15 cellular contexts compared by ENCODE assay signal in the genomic region with DNA sequence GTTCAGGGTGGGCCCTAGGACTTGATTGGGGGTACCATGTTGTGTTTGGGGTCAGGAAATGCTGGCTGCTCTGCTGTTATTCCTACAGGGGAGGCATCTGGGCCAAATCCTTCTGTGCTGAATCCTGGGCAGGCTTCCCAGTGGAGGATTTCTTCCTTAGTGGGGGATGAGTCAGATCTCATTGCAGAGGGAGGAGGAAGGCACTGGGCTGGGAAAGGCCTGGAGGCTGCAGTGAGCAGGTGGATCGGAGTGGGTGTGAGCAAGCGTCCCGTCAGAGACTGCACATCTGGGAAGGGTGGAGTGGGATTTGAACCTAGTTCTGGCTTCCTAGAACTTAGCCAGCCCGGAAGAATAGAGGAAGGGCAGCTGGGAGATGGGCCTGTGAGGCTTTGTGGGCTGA. TPM values are rescaled to one million over a fixed set of nuclear protein-coding genes. Genes with fewer than 3 reads are reported as not detected.
DNase-seq lines count a peak whose midpoint lies in the region; ATAC-seq, FAIRE-seq and TF ChIP-seq lines count a peak whose summit lies in the region.
"Had no signal": no experiment of that assay in that cellular context is flagged by ENCODE, and none has a peak within 500 bp of the region (broad histone marks: within the 10 kb centered on the region; RNA-seq: fewer than 3 reads in every experiment).

No MANE protein-coding gene starts in this region.

- H2AFZ ChIP-seq in GM23248 (no peak overlapping the region), SK-N-SH (ENCODE audit: low read depth) (no peak overlapping the region)

- in situ Hi-C loops in GM23248 (cut with MboI): loop anchor here (10.0 kb wide), 1 partner anchor 50 kb away; no protein-coding TSS in a partner anchor

- ATAC-seq in GM21786 (IDR thresholded peaks at IDR 0.05; ENCODE audit: unreplicated experiment): no peak
- ATAC-seq: gastroesophageal sphincter; lower lobe of right lung; stimulated activated naive CD8-positive, alpha-beta T cell treated with anti-CD3 and anti-CD28 coated beads, Interleukin-15, amount 100 ng/mL, for 72 hours had no signal

- H3K4me1 ChIP-seq in GM23248 (ENCODE audit: insufficient read depth) (peaks cover 3% of the 10 kb centered on the region; the same call in 1 of the 2 replicates), SK-N-SH (ENCODE audit: control insufficient read depth in 1 of 2, insufficient read depth in 2 of 2, low read depth in 1 of 2, low read length in 1 of 2) (peaks cover 7 to 11% of the 10 kb centered on the region in 2 experiments; a peak in 2 of 4 replicates)

- H3K4me2 ChIP-seq in GM23248 (ENCODE audit: unreplicated experiment) (no peak overlapping the region), SK-N-SH (no peak overlapping the region)

- POLR2A ChIA-PET in SK-N-SH (lab: Yijun Ruan, JAX): no interaction called here

- WGBS in GM23248 (ENCODE audit: low coverage in 1 of 2, low lambda C conversion rate in 2 of 2, missing lambda C conversion rate in 2 of 2), 2 experiments: 29 to 33% methylated on average over 4 of the region's 4 CpGs
- WGBS in SK-N-SH (ENCODE audit: low lambda C conversion rate): 51% methylated on average over 4 of the region's 4 CpGs

- H3K79me2 ChIP-seq in GM23248 (ENCODE audit: insufficient read depth) (no peaks in the 10 kb centered on the region), SK-N-SH (ENCODE audit: insufficient read depth) (no peaks in the 10 kb centered on the region)

- H3K9me2 ChIP-seq in GM23248 (ENCODE audit: insufficient read depth) (no peaks in the 10 kb centered on the region), SK-N-SH (no peaks in the 10 kb centered on the region)

- TF ChIP-seq RAD21 in SK-N-SH (IDR thresholded peaks at IDR 0.05; ENCODE audit: low read length): no peak

- TF ChIP-seq EP300 in SK-N-SH (IDR thresholded peaks at IDR 0.05; ENCODE audit: borderline replicate concordance in 1 of 2, low read depth in 1 of 2, low read length in 1 of 2): no peak

- H3K27ac ChIP-seq in GM23248 (no peak overlapping the region), SK-N-SH (ENCODE audit: low read depth in 2 of 2, low read length in 1 of 2) (no peak overlapping the region)
- H3K27ac ChIP-seq: lower lobe of right lung had no signal

- TF ChIP-seq CTCF in SK-N-SH (IDR thresholded peaks at IDR 0.05): no peak

- H3K27me3 ChIP-seq in GM23248 (replicated peaks; ENCODE audit: insufficient read depth) (peaks cover 8% of the 10 kb centered on the region), SK-N-SH (ENCODE audit: insufficient read depth) (no peaks in the 10 kb centered on the region)

- H3K9me3 ChIP-seq in GM23248 (ENCODE audit: low read depth) (no peaks in the 10 kb centered on the region), SK-N-SH (no peaks in the 10 kb centered on the region)
- H3K9me3 ChIP-seq: gastroesophageal sphincter, lower lobe of right lung had no signal

- peaks cover 16% of the 10 kb centered on the region for H3F3A ChIP-seq in GM23248 (ENCODE audit: insufficient read depth)
- peaks cover 18% of the 10 kb centered on the region for H3F3A ChIP-seq in SK-N-SH (replicated peaks; ENCODE audit: insufficient read depth)

- CTCF ChIA-PET in SK-N-SH (lab: Yijun Ruan, JAX): interaction anchor here (0.8 to 21.7 kb wide), 3 partner anchors 9 to 52 kb away, joined by 3 to 464 read pairs (median 69); a partner anchor contains a TSS

- H3K4me3 ChIP-seq in GM23248: no peak overlapping the region
- no peak overlapping the region for H3K4me3 ChIP-seq in SK-N-SH (ENCODE audit: low read depth in 2 of 2, low read length in 1 of 2)
- H3K4me3 ChIP-seq: gastroesophageal sphincter, lower lobe of right lung had no signal

- H4K20me1 ChIP-seq in GM23248 (ENCODE audit: insufficient read depth) (no peaks in the 10 kb centered on the region), SK-N-SH (ENCODE audit: insufficient read depth) (peaks cover 6% of the 10 kb centered on the region)

- DNase-seq in GM23248 (peak; percentile 93), SK-N-SH (no peak), fibroblast of gingiva (ENCODE audit: low read depth) (peak; percentile 53), renal cortical epithelial cell (ENCODE audit: low read depth) (peak; percentile 49), foreskin melanocyte (no peak), HTR-8/SVneo (ENCODE audit: insufficient read length, low spot score) (no peak), AML-193 (lab: John Stamatoyannopoulos, UW) (no peak)
- DNase-seq: aorta; KG1; lower lobe of right lung; stimulated activated CD4-positive, alpha-beta T cell treated with anti-CD3 and anti-CD28 coated beads, Interleukin-4, amount 100 ng/mL, for 24 hours; stimulated activated naive CD8-positive, alpha-beta T cell treated with anti-CD3 and anti-CD28 coated beads, Interleukin-15, amount 100 ng/mL, for 72 hours had no signal

- H3K9ac ChIP-seq in GM23248 (no peak overlapping the region), SK-N-SH (no peak overlapping the region)

- no peak for FAIRE-seq in HTR-8/SVneo (lab: Jason Lieb, UNC)
- FAIRE-seq: G401.6 had no signal

- H3K36me3 ChIP-seq in GM23248 (ENCODE audit: low read depth): no peaks in the 10 kb centered on the region
- H3K36me3 ChIP-seq in SK-N-SH (replicated peaks in 1 of 2; ENCODE audit: control insufficient read depth in 1 of 2, insufficient read depth in 2 of 2, low read length in 1 of 2): peaks cover 0 to 2% of the 10 kb centered on the region in 2 experiments

TF ChIP-seq in SK-N-SH, 30 proteins besides CTCF, POLR2A, EP300 and RAD21 (continues in another document):
- TF ChIP-seq FOSL2 (IDR thresholded peaks at IDR 0.05; ENCODE audit: borderline replicate concordance, low read depth) (peak; percentile 71), CHD2 (IDR thresholded peaks at IDR 0.05; ENCODE audit: low read length, partially characterized antibody) (no peak), TAF1 (IDR thresholded peaks at IDR 0.05; ENCODE audit: borderline replicate concordance, low read depth, low read length) (no peak)
- TF ChIP-seq, protein P1, sequence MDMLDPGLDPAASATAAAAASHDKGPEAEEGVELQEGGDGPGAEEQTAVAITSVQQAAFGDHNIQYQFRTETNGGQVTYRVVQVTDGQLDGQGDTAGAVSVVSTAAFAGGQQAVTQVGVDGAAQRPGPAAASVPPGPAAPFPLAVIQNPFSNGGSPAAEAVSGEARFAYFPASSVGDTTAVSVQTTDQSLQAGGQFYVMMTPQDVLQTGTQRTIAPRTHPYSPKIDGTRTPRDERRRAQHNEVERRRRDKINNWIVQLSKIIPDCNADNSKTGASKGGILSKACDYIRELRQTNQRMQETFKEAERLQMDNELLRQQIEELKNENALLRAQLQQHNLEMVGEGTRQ (IDR thresholded peaks at IDR 0.05; ENCODE audit: borderline replicate concordance, low read depth, low read length): no peak
- TF ChIP-seq, protein P2, sequence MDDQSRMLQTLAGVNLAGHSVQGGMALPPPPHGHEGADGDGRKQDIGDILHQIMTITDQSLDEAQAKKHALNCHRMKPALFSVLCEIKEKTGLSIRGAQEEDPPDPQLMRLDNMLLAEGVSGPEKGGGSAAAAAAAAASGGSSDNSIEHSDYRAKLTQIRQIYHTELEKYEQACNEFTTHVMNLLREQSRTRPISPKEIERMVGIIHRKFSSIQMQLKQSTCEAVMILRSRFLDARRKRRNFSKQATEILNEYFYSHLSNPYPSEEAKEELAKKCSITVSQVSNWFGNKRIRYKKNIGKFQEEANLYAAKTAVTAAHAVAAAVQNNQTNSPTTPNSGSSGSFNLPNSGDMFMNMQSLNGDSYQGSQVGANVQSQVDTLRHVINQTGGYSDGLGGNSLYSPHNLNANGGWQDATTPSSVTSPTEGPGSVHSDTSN (IDR thresholded peaks at IDR 0.05): no peak
- TF ChIP-seq, protein P3, sequence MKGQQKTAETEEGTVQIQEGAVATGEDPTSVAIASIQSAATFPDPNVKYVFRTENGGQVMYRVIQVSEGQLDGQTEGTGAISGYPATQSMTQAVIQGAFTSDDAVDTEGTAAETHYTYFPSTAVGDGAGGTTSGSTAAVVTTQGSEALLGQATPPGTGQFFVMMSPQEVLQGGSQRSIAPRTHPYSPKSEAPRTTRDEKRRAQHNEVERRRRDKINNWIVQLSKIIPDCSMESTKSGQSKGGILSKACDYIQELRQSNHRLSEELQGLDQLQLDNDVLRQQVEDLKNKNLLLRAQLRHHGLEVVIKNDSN (IDR thresholded peaks at IDR 0.05; ENCODE audit: borderline replicate concordance, low read depth): no peak
- TF ChIP-seq, protein P4, sequence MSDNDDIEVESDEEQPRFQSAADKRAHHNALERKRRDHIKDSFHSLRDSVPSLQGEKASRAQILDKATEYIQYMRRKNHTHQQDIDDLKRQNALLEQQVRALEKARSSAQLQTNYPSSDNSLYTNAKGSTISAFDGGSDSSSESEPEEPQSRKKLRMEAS (IDR thresholded peaks at IDR 0.05; ENCODE audit: low read depth): no peak

RNA-seq across cellular contexts. Expression of a gene that starts 11.5 kb away (rescaled TPM):
- 14.4 and 29.6 TPM in 2 replicates for total RNA-seq in GM23248 (2014; rRNA removed; shearing (Covaris generic))
- 125 and 130 TPM in 2 replicates for polyA plus RNA-seq in GM23248 (2016; fragmentation: Nextera tagmentation; extraction: Ambion mirVana)
- polyA plus RNA-seq in SK-N-SH (2012; rRNA removed): 157 and 231 TPM in 2 replicates
- polyA plus RNA-seq in SK-N-SH (2012; cell fraction: cytosol; rRNA removed): 136 and 171 TPM in 2 replicates
- polyA plus RNA-seq in SK-N-SH (2012; cell fraction: nucleus; rRNA removed): 162 and 202 TPM in 2 replicates
- 25.0 and 55.6 TPM in 2 replicates for total RNA-seq in renal cortical epithelial cell

RNA-seq across cellular contexts. Expression of a gene that starts 22.6 kb away (rescaled TPM):
- not detected in 2 replicates for total RNA-seq in GM23248 (2014; rRNA removed; shearing (Covaris generic))
- polyA plus RNA-seq in GM23248 (2016; fragmentation: Nextera tagmentation; extraction: Ambion mirVana) (not detected in 2 replicates), SK-N-SH (2012; rRNA removed) (2.7 and 3.6 TPM in 2 replicates)
- polyA plus RNA-seq in SK-N-SH (2012; cell fraction: cytosol; rRNA removed): 1.6 and 2.7 TPM in 2 replicates
- 3.2 and 4.4 TPM in 2 replicates for polyA plus RNA-seq in SK-N-SH (2012; cell fraction: nucleus; rRNA removed)
- total RNA-seq in renal cortical epithelial cell: 0.30 TPM in 1 of 2 replicates, not detected in the other
- total RNA-seq: lower lobe of right lung had no signal

Comparison
In these comparisons a context has a peak if more than half of its experiments do, and no peak if none do; other contexts are left out.
1. DNase-seq: peak in GM23248 (single experiment), fibroblast of gingiva (single experiment) and renal cortical epithelial cell (single experiment); none in SK-N-SH (single experiment), foreskin melanocyte (single experiment), HTR-8/SVneo (single experiment) and AML-193 (0 of 2).